Comparison of ENCODE assay signal across 9 cellular contexts in genomic region chr2:149799296-149799695, GRCh38.
DNase-seq lines count a peak whose midpoint lies in the region; ATAC-seq lines count a peak whose summit lies in the region.
"Had no signal": no experiment of that assay in that cellular context is flagged by ENCODE, and none has a peak within 500 bp of the region (broad histone marks: within the 10 kb centered on the region; RNA-seq: fewer than 3 reads in every experiment).

No MANE protein-coding gene starts in this region.

- H3K36me3 ChIP-seq in GM23248 (ENCODE audit: low read depth), result no peaks in the 10 kb centered on the region

- no peaks in the 10 kb centered on the region for H3K9me2 ChIP-seq in GM23248 (ENCODE audit: insufficient read depth)

- H3K4me1 Mint-ChIP-seq in T-helper 2 cell treated with Interferon-gamma antibody and Interleukin-4, amounts not matched to agents 5 μg/mL and 100 μg/mL, for 36 hours (ENCODE audit: low read depth), result no peaks in the 10 kb centered on the region

- in situ Hi-C loops in GM23248 (cut with MboI), result loop anchor here (10.0 kb wide), 1 partner anchor 666 kb away; no protein-coding TSS in a partner anchor

- no peaks in the 10 kb centered on the region for H3K27me3 ChIP-seq in GM23248 (replicated peaks; ENCODE audit: insufficient read depth)

- H3K9ac ChIP-seq in GM23248, result no peak overlapping the region

- 7 to 9% methylated on average over 4 of the region's 4 CpGs for WGBS in GM23248 (ENCODE audit: low coverage in 1 of 2, low lambda C conversion rate in 2 of 2, missing lambda C conversion rate in 2 of 2), 2 experiments

- H3K36me3 Mint-ChIP-seq in T-helper 2 cell treated with Interferon-gamma antibody and Interleukin-4, amounts not matched to agents 5 μg/mL and 100 μg/mL, for 36 hours (ENCODE audit: low read depth), result no peaks in the 10 kb centered on the region

- no peaks in the 10 kb centered on the region for H3K27me3 Mint-ChIP-seq in T-helper 2 cell treated with Interferon-gamma antibody and Interleukin-4, amounts not matched to agents 5 μg/mL and 100 μg/mL, for 36 hours (ENCODE audit: low read depth)

- no peak overlapping the region for H3K27ac ChIP-seq in GM23248

- no peaks in the 10 kb centered on the region for H4K20me1 ChIP-seq in GM23248 (ENCODE audit: insufficient read depth)

- H3K4me3 ChIP-seq in GM23248, result no peak overlapping the region

- no peaks in the 10 kb centered on the region for H3K9me3 Mint-ChIP-seq in T-helper 2 cell treated with Interferon-gamma antibody and Interleukin-4, amounts not matched to agents 5 μg/mL and 100 μg/mL, for 36 hours

- peak; percentile 38 for ATAC-seq in esophagus mucosa
- ATAC-seq in GM18909 (IDR thresholded peaks at IDR 0.05; ENCODE audit: poor library complexity, unreplicated experiment), result no peak

- H3K27ac Mint-ChIP-seq in T-helper 2 cell treated with Interferon-gamma antibody and Interleukin-4, amounts not matched to agents 5 μg/mL and 100 μg/mL, for 36 hours, result no peak overlapping the region

- no peak overlapping the region for H3K4me3 Mint-ChIP-seq in T-helper 2 cell treated with Interferon-gamma antibody and Interleukin-4, amounts not matched to agents 5 μg/mL and 100 μg/mL, for 36 hours

- H3K9me3 ChIP-seq in GM23248 (ENCODE audit: low read depth), result no peaks in the 10 kb centered on the region

- no peaks in the 10 kb centered on the region for H3K4me1 ChIP-seq in GM23248 (ENCODE audit: insufficient read depth)

- no peaks in the 10 kb centered on the region for H3F3A ChIP-seq in GM23248 (ENCODE audit: insufficient read depth)

- no peak overlapping the region for H3K4me2 ChIP-seq in GM23248 (ENCODE audit: unreplicated experiment)

- DNase-seq in GM23248 (peak; percentile 69), NCI-H526 (lab: John Stamatoyannopoulos, UW) (peak; percentile 9 to 56), pons (ENCODE audit: low spot score) (peak; percentile 64), NCI-H1048 (lab: John Stamatoyannopoulos, UW) (no peak)
- DNase-seq in T-helper 2 cell treated with Interferon-gamma antibody and Interleukin-4, amounts not matched to agents 5 μg/mL and 100 μg/mL, for 36 hours (ENCODE audit: low spot score), result no peak
- no peak for DNase-seq in stimulated activated naive CD4-positive, alpha-beta T cell treated with Interleukin-2 at 50 U/mL for 16 hours (lab: John Stamatoyannopoulos, UW)
- DNase-seq: erythroblast had no signal

- peak overlapping the region; percentile 61 for H2AFZ ChIP-seq in GM23248

- H3K79me2 ChIP-seq in GM23248 (ENCODE audit: insufficient read depth), result no peaks in the 10 kb centered on the region

Comparison
In these comparisons a context has a peak if more than half of its experiments do, and no peak if none do; other contexts are left out.
1. DNase-seq: peak in GM23248 (single experiment), NCI-H526 (2 of 2) and pons (single experiment); none in T-helper 2 cell treated with Interferon-gamma antibody and Interleukin-4, amounts not matched to agents 5 μg/mL and 100 μg/mL, for 36 hours (single experiment), NCI-H1048 (single experiment) and stimulated activated naive CD4-positive, alpha-beta T cell treated with Interleukin-2 at 50 U/mL for 16 hours (single experiment).